Comparison of ENCODE assay signal across 22 cellular contexts in genomic region chr2:154814856-154815255, GRCh38.
"Had no signal": no experiment of that assay in that cellular context is flagged by ENCODE, and none has a peak within 500 bp of the region (broad histone marks: within the 10 kb centered on the region; RNA-seq: fewer than 3 reads in every experiment).

No MANE protein-coding gene starts in this region.

- DNase-seq: dorsolateral prefrontal cortex; effector CD4-positive, alpha-beta T cell; foreskin fibroblast; gastrocnemius medialis; head of caudate nucleus; mammary epithelial cell; mesendoderm; naive thymus-derived CD8-positive, alpha-beta T cell; nephron progenitor cell; occipital lobe; pancreas; sigmoid colon; stimulated activated CD4-positive, alpha-beta T cell treated with anti-CD3 and anti-CD28 coated beads, Interleukin-2, amount 100 ng/mL, for 24 hours; stimulated activated CD4-positive, alpha-beta T cell treated with anti-CD3 and anti-CD28 coated beads, Interleukin-4, amount 100 ng/mL, for 24 hours; stimulated activated naive CD4-positive, alpha-beta T cell treated with Interleukin-2 at 50 U/mL for 16 hours; stomach; thyroid gland; trophoblast cell had no signal

- H3K4me1 ChIP-seq: gastrocnemius medialis, left lung, prostate gland, right atrium auricular region, sigmoid colon, stomach, thyroid gland, vagina had no signal

- H3K27me3 ChIP-seq: dorsolateral prefrontal cortex, gastrocnemius medialis, left lung, pancreas, right atrium auricular region, sigmoid colon, stomach, thyroid gland, vagina had no signal

- H3K4me3 ChIP-seq: dorsolateral prefrontal cortex, gastrocnemius medialis, left lung, pancreas, prostate gland, right atrium auricular region, sigmoid colon, stomach, thyroid gland, vagina had no signal

- H3K9me3 ChIP-seq: gastrocnemius medialis, left lung, pancreas, prostate gland, right atrium auricular region, sigmoid colon, stomach, thyroid gland, vagina had no signal

- H3K36me3 ChIP-seq: gastrocnemius medialis, left lung, pancreas, prostate gland, right atrium auricular region, sigmoid colon, stomach, thyroid gland, vagina had no signal

- H3K27ac ChIP-seq: dorsolateral prefrontal cortex, gastrocnemius medialis, left lung, pancreas, prostate gland, right atrium auricular region, sigmoid colon, stomach, thyroid gland, vagina had no signal
